ENCODE assay signal across 19 cellular contexts in the genomic region with DNA sequence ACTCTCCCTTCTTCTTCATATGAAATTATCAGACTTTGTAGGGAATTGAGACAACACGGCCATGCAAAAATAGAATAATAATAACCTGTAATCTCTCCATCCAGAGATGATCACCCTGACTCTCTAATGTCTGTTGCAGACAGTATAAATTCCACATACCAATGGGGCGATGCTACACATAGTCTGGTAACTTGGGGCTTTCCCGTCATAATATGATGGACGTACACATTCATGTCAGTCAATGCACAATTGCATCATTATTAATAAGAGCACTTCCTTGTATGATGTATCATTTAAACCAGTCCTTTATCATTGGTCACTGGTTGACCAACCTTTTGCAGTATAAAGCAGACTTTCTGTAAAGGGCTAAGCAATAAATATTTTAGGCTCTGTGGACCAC. TPM values are rescaled to one million over a fixed set of nuclear protein-coding genes. Genes with fewer than 3 reads are reported as not detected.
DNase-seq lines count a peak whose midpoint lies in the region; ATAC-seq and TF ChIP-seq lines count a peak whose summit lies in the region.
"Had no signal": no experiment of that assay in that cellular context is flagged by ENCODE, and none has a peak within 500 bp of the region (broad histone marks: within the 10 kb centered on the region; RNA-seq: fewer than 3 reads in every experiment).

No MANE protein-coding gene starts in this region.

- TF ChIP-seq RAD21 in IMR-90 (IDR thresholded peaks at IDR 0.05; ENCODE audit: low read length) = no peak

- no peak overlapping the region for H3K14ac ChIP-seq in IMR-90 (replicated peaks; ENCODE audit: low read depth, low read length)

- no peak overlapping the region for H3K56ac ChIP-seq in IMR-90 (ENCODE audit: extremely low read depth, insufficient read depth, low read length)

- in situ Hi-C loops in IMR-90 (cut with MboI; ENCODE audit: low sequenced_read_pairs) = no loop called here
- in situ Hi-C loops in mammary epithelial cell (cut with MboI; ENCODE audit: low sequenced_read_pairs in 2 of 2) = no loop called here

- no peak for ATAC-seq in IMR-90 (ENCODE audit: low read depth)

- no peak overlapping the region for H3K9ac ChIP-seq in IMR-90 (ENCODE audit: low read depth, low read length)
- no peak overlapping the region for H3K9ac ChIP-seq in mammary epithelial cell (ENCODE audit: insufficient read depth, low read length)
- H3K9ac ChIP-seq: BLaER1, GM23248 had no signal

- CTCF ChIA-PET in IMR-90 (lab: Yijun Ruan, JAX) = no interaction called here
- CTCF ChIA-PET in mammary epithelial cell (lab: Charles Lee; ENCODE audit: low non-redundant PET) = no interaction called here

- no peak overlapping the region for H2BK15ac ChIP-seq in IMR-90 (ENCODE audit: low read depth, low read length)

- H2AFZ ChIP-seq in IMR-90 (replicated peaks; ENCODE audit: low read length, poor library complexity) (no peak overlapping the region), mammary epithelial cell (ENCODE audit: low read depth, low read length) (no peak overlapping the region)
- H2AFZ ChIP-seq: GM23248 had no signal

- H3K27me3 ChIP-seq in IMR-90 (ENCODE audit: control insufficient read depth, insufficient read depth, low read length) (no peaks in the 10 kb centered on the region), mammary epithelial cell (ENCODE audit: insufficient read depth, low read length) (no peaks in the 10 kb centered on the region)
- H3K27me3 ChIP-seq: BLaER1, MG63 had no signal

- POLR2A ChIA-PET in IMR-90 (lab: Charles Lee; ENCODE audit: unreplicated experiment) = no interaction called here

- TF ChIP-seq CTCF in IMR-90 (conservative IDR thresholded peaks at IDR 0.05; ENCODE audit: low read depth, low read length) (no peak), mammary epithelial cell (conservative IDR thresholded peaks at IDR 0.05 in 1 of 2, IDR thresholded peaks at IDR 0.05 in 1 of 2; ENCODE audit: extremely low read depth in 1 of 2, insufficient read depth in 1 of 2, low read depth in 1 of 2, low read length in 2 of 2) (no peak)

- H3K79me2 ChIP-seq in mammary epithelial cell (ENCODE audit: insufficient read depth, low read length) = peaks cover 10% of the 10 kb centered on the region

- no peaks in the 10 kb centered on the region for H3K9me3 ChIP-seq in IMR-90 (ENCODE audit: control insufficient read depth, insufficient read depth, low read length)
- H3K9me3 ChIP-seq in mammary epithelial cell (replicated peaks; ENCODE audit: insufficient read depth, low read length) = no peaks in the 10 kb centered on the region
- H3K9me3 ChIP-seq: BLaER1, MG63 had no signal

- H2AK9ac ChIP-seq in IMR-90 (replicated peaks; ENCODE audit: low read depth, low read length, poor library complexity) = no peak overlapping the region

- no peak overlapping the region for H3K4me2 ChIP-seq in IMR-90 (ENCODE audit: low read depth, low read length)
- no peak overlapping the region for H3K4me2 ChIP-seq in mammary epithelial cell (ENCODE audit: insufficient read depth, low read depth, low read length)
- H3K4me2 ChIP-seq: BLaER1 had no signal

- H2BK20ac ChIP-seq in IMR-90 (ENCODE audit: low read depth, low read length) = no peak overlapping the region

- no peak overlapping the region for H2BK120ac ChIP-seq in IMR-90 (ENCODE audit: low read depth, low read length)

- BruUV-seq in IMR-90 (replicated peaks; lab: Mats Ljungman, UMichigan) = no TSS peak
- BruUV-seq in mammary epithelial cell (replicated peaks; lab: Mats Ljungman, UMichigan) = no TSS peak

- intact Hi-C loops in IMR-90 (cut with micrococcal nuclease) = no loop called here
- intact Hi-C loops in mammary epithelial cell (cut with micrococcal nuclease) = no loop called here

- H3K79me1 ChIP-seq in IMR-90 (ENCODE audit: low read depth in 1 of 2, low read length in 2 of 2) = peaks cover 8 to 53% of the 10 kb centered on the region in 2 experiments; a peak in 3 of 4 replicates

- H3K23ac ChIP-seq in IMR-90 (ENCODE audit: low read depth, low read length) = no peak overlapping the region

- H4K91ac ChIP-seq in IMR-90 (ENCODE audit: insufficient read depth, low read depth, low read length) = no peak overlapping the region

- H3K4me1 ChIP-seq in IMR-90 (ENCODE audit: control insufficient read depth, insufficient read depth, low read length) = peaks cover 3% of the 10 kb centered on the region
- H3K4me1 ChIP-seq in mammary epithelial cell (ENCODE audit: insufficient read depth, low read length) = peaks cover 16% of the 10 kb centered on the region

- no peak for TF ChIP-seq POLR2A in IMR-90 (IDR thresholded peaks at IDR 0.05; ENCODE audit: low read depth, low read length)

- no peak overlapping the region for H3K18ac ChIP-seq in IMR-90 (ENCODE audit: low read depth, low read length)

- dilution Hi-C loops in IMR-90 (cut with HindIII; ENCODE audit: low sequenced_read_pairs, unreplicated experiment) = no loop called here
- dilution Hi-C loops in mammary epithelial cell (cut with HindIII; ENCODE audit: low sequenced_read_pairs) = no loop called here

- H3K27ac ChIP-seq in IMR-90 (ENCODE audit: insufficient read depth, low read length) (no peak overlapping the region), mammary epithelial cell (ENCODE audit: insufficient read depth, low read depth, low read length) (no peak overlapping the region)
- H3K27ac ChIP-seq: BLaER1, GM23248 had no signal

- no CpG with 5 or more reads among the region's 4 CpGs for WGBS in IMR-90 (ENCODE audit: extremely low coverage in 2 of 2, insufficient read length in 1 of 2), 2 experiments
- WGBS in mammary epithelial cell (ENCODE audit: low coverage, missing lambda C conversion rate) = 64% methylated on average over 4 of the region's 4 CpGs

- H4K5ac ChIP-seq in IMR-90 (ENCODE audit: low read depth, low read length) = no peak overlapping the region

- no peak overlapping the region for H3K4ac ChIP-seq in IMR-90 (ENCODE audit: low read depth, low read length)

- peaks cover 8% of the 10 kb centered on the region for H3K36me3 ChIP-seq in IMR-90 (ENCODE audit: control insufficient read depth, insufficient read depth, low read length)
- no peaks in the 10 kb centered on the region for H3K36me3 ChIP-seq in mammary epithelial cell (ENCODE audit: insufficient read depth, low read length)

- no peak overlapping the region for H4K8ac ChIP-seq in IMR-90 (ENCODE audit: low read depth in 2 of 2, low read length in 2 of 2)

- DNase-seq in EL (peak; percentile 57), IMR-90 (peak; percentile 59), mammary epithelial cell (peak; percentile 72), kidney tubule cell (ENCODE audit: low spot score) (peak; percentile 92), AG08395 (ENCODE audit: low spot score) (no peak), NCI-H2227 treated with DMSO at 0.1 percent for 48 hours (lab: John Stamatoyannopoulos, UW) (no peak)
- no peak for DNase-seq in activated CD4-positive, CD25-positive, alpha-beta regulatory T cell treated with anti-CD3 and anti-CD28 coated beads, Interleukin-2, amount 50 U/mL, for 72 hours
- DNase-seq: CD8-positive, alpha-beta memory T cell; DMS 273 treated with DMSO at 0.1 percent for 48 hours; GDM1; GM23248; KBM-7; MG63; NCI-H1092 treated with DMSO at 0.1 percent for 48 hours; NCI-H1694; NCI-H446; NCI-H748 treated with DMSO at 0.1 percent for 48 hours; SHP77 had no signal

- H2BK5ac ChIP-seq in IMR-90 (ENCODE audit: low read depth, low read length, poor library complexity, severe bottlenecking) = no peak overlapping the region

- 0 out of 2 replicates have a peak overlapping the region, but pooled peaks have one; percentile 20 for H2AK5ac ChIP-seq in IMR-90 (ENCODE audit: low read depth, low read length)

- H4K20me1 ChIP-seq in IMR-90 (ENCODE audit: insufficient read depth, low read length) (no peaks in the 10 kb centered on the region; the same call in 1 of the 2 replicates), mammary epithelial cell (ENCODE audit: insufficient read depth, low read length) (no peaks in the 10 kb centered on the region)
- H4K20me1 ChIP-seq: BLaER1 had no signal

- no peak overlapping the region for H3K4me3 ChIP-seq in IMR-90 (ENCODE audit: insufficient read depth, low read depth, low read length)
- no peak overlapping the region for H3K4me3 ChIP-seq in mammary epithelial cell (replicated peaks in 1 of 3; ENCODE audit: insufficient read depth in 1 of 3, low read depth in 2 of 3, low read length in 3 of 3)
- H3K4me3 ChIP-seq: BLaER1, GM23248, MG63 had no signal

- H3K9me1 ChIP-seq in IMR-90 (ENCODE audit: insufficient read depth, low read length) = peaks cover 30% of the 10 kb centered on the region

TF ChIP-seq in IMR-90, 13 proteins besides CTCF, POLR2A, EP300 and RAD21:
- TF ChIP-seq RCOR1 (IDR thresholded peaks at IDR 0.05; ENCODE audit: insufficient replicate concordance, low read length) (no peak), NFE2L2 (IDR thresholded peaks at IDR 0.05; ENCODE audit: low read depth, low read length) (no peak), CEBPB (IDR thresholded peaks at IDR 0.05; ENCODE audit: low read depth, low read length) (peak; percentile 54; the same call in 1 of the 2 replicates), CHD1 (IDR thresholded peaks at IDR 0.05; ENCODE audit: low read depth, low read length) (no peak), BHLHE40 (IDR thresholded peaks at IDR 0.05; ENCODE audit: low read depth, low read length) (no peak), MAZ (IDR thresholded peaks at IDR 0.05; ENCODE audit: borderline replicate concordance, low read depth, low read length) (no peak), RFX5 (IDR thresholded peaks at IDR 0.05; ENCODE audit: low read depth, low read length) (no peak), MAFK (IDR thresholded peaks at IDR 0.05; ENCODE audit: low read depth, low read length) (no peak)

RNA-seq across cellular contexts. Expression of a gene that starts 39.5 kb away (rescaled TPM):
- total RNA-seq in IMR-90 (2012; rRNA removed) (8.6 and 12.2 TPM in 2 replicates), mammary epithelial cell (10 to 100 TPM; 10.5 to 23.8 TPM)
- polyA plus RNA-seq in IMR-90 (2012; rRNA removed) (10.5 and 11.5 TPM in 2 replicates), mammary epithelial cell (15.3 TPM)
- polyA plus RNA-seq in IMR-90 (2012; cell fraction: cytosol; rRNA removed) = 6.0 and 9.5 TPM in 2 replicates
- polyA plus RNA-seq in IMR-90 (2012; cell fraction: nucleus; rRNA removed; ENCODE audit: low replicate concordance) = 17.5 and 22.5 TPM in 2 replicates
- polyA minus RNA-seq in mammary epithelial cell = 9.3 TPM

RNA-seq across cellular contexts. Expression of a gene that starts 54.5 kb away (rescaled TPM):
- total RNA-seq in IMR-90 (2012; rRNA removed) (44.6 and 59.4 TPM in 2 replicates), mammary epithelial cell (10 to 100 TPM; 41.5 to 69.3 TPM)
- polyA plus RNA-seq in IMR-90 (2012; rRNA removed) (53.5 and 59.8 TPM in 2 replicates), mammary epithelial cell (84.4 TPM)
- 23.3 and 29.7 TPM in 2 replicates for polyA plus RNA-seq in IMR-90 (2012; cell fraction: cytosol; rRNA removed)
- 12.9 and 38.5 TPM in 2 replicates for polyA plus RNA-seq in IMR-90 (2012; cell fraction: nucleus; rRNA removed; ENCODE audit: low replicate concordance)
- polyA minus RNA-seq in mammary epithelial cell = 30.8 TPM

Comparison
In these comparisons a context has a peak if more than half of its experiments do, and no peak if none do; other contexts are left out.
1. DNase-seq: peak in EL (single experiment), IMR-90 (single experiment), mammary epithelial cell (single experiment) and kidney tubule cell (single experiment); none in activated CD4-positive, CD25-positive, alpha-beta regulatory T cell treated with anti-CD3 and anti-CD28 coated beads, Interleukin-2, amount 50 U/mL, for 72 hours (single experiment), AG08395 (single experiment) and NCI-H2227 treated with DMSO at 0.1 percent for 48 hours (single experiment).